Comparison of ENCODE assay signal across 22 cellular contexts in genomic region chr15:67931861-67932260, GRCh38.
A peak's percentile ranks its signal among the peaks of the same experiment; 100 is the strongest.
DNase-seq lines count a peak whose midpoint lies in the region; ATAC-seq and TF ChIP-seq lines count a peak whose summit lies in the region.
"Had no signal": no experiment of that assay in that cellular context is flagged by ENCODE, and none has a peak within 500 bp of the region (broad histone marks: within the 10 kb centered on the region; RNA-seq: fewer than 3 reads in every experiment).

No MANE protein-coding gene starts in this region.

- POLR2A ChIA-PET in HEK293 (lab: Yijun Ruan, JAX): interaction anchor here (1.1 kb wide), 1 partner anchor 14 kb away, joined by 3 read pairs; no protein-coding TSS in a partner anchor
- POLR2A ChIA-PET in activated CD4-positive, alpha-beta T cell treated with anti-CD3 and anti-CD28 coated beads for 36 hours (lab: Charles Lee): interaction anchor here (0.6 kb wide), 1 partner anchor 346 kb away, joined by 4 read pairs; no protein-coding TSS in a partner anchor

- no peaks in the 10 kb centered on the region for H3K36me3 ChIP-seq in HEK293 (ENCODE audit: control insufficient read depth in 2 of 2, insufficient read depth in 1 of 2, low read length in 2 of 2)
- H3K36me3 ChIP-seq in RWPE2 (ENCODE audit: low read depth): no peaks in the 10 kb centered on the region

- no peak overlapping the region for H3K27ac Mint-ChIP-seq in activated CD4-positive, alpha-beta T cell treated with anti-CD3 and anti-CD28 coated beads for 36 hours
- H3K27ac Mint-ChIP-seq: stimulated activated naive CD8-positive, alpha-beta T cell treated with anti-CD3 and anti-CD28 coated beads, Interleukin-15, amount 100 ng/mL, for 72 hours; T-helper 1 cell treated with Interleukin-12 subunit alpha and Interleukin-12 subunit beta and Interleukin-4 antibody, amounts not matched to agents 30 μg/mL and 1 μg/mL, for 36 hours had no signal

- H3K27me3 Mint-ChIP-seq in activated CD4-positive, alpha-beta T cell treated with anti-CD3 and anti-CD28 coated beads for 36 hours: peaks cover 3% of the 10 kb centered on the region
- H3K27me3 Mint-ChIP-seq: stimulated activated naive CD8-positive, alpha-beta T cell treated with anti-CD3 and anti-CD28 coated beads, Interleukin-15, amount 100 ng/mL, for 72 hours had no signal

- no peaks in the 10 kb centered on the region for H3K27me3 ChIP-seq in RWPE2 (ENCODE audit: insufficient read depth, poor library complexity, severe bottlenecking)

- H3K4me1 ChIP-seq in HEK293 (ENCODE audit: control insufficient read depth, insufficient read depth, low read length) (peaks cover 3% of the 10 kb centered on the region; the same call in 1 of the 2 replicates), RWPE2 (ENCODE audit: insufficient read depth, poor library complexity, severe bottlenecking) (peaks cover 2% of the 10 kb centered on the region)

- no peak for DNase-seq in RWPE2 (ENCODE audit: low spot score)
- peak; percentile 63 for DNase-seq in epithelial cell of proximal tubule (ENCODE audit: low read depth)
- peak; percentile 74 for DNase-seq in renal cortical epithelial cell (ENCODE audit: low read depth)
- DNase-seq in NCI-H524 treated with DMSO at 0.1 percent for 48 hours (lab: John Stamatoyannopoulos, UW): no peak
- no peak for DNase-seq in CD1c-positive myeloid dendritic cell (ENCODE audit: extremely low spot score)
- DNase-seq in activated CD4-positive, alpha-beta T cell treated with anti-CD3 and anti-CD28 coated beads for 36 hours: no peak
- DNase-seq in activated effector memory CD4-positive, alpha-beta T cell treated with anti-CD3 and anti-CD28 coated beads, Interleukin-2, amount 50 U/mL, for 16 hours: no peak
- DNase-seq: amygdala; cerebellar nuclear complex; effector memory CD4-positive, alpha-beta T cell; glutamatergic neuron; IMR-90; MM.1S; SIG-M5; stimulated activated CD4-positive, alpha-beta T cell treated with anti-CD3 and anti-CD28 coated beads, Interleukin-2, amount 100 ng/mL, for 48 hours; stimulated activated naive CD8-positive, alpha-beta T cell treated with anti-CD3 and anti-CD28 coated beads, Interleukin-15, amount 100 ng/mL, for 72 hours had no signal

- intact Hi-C loops in activated CD4-positive, alpha-beta T cell treated with anti-CD3 and anti-CD28 coated beads for 36 hours (cut with DNase I, micrococcal nuclease): no loop called here

- H3K9me3 ChIP-seq in HEK293 (ENCODE audit: control insufficient read depth, insufficient read depth, low read depth, low read length) (no peaks in the 10 kb centered on the region), RWPE2 (ENCODE audit: severe bottlenecking) (no peaks in the 10 kb centered on the region)

- no peaks in the 10 kb centered on the region for H3K9me3 Mint-ChIP-seq in activated CD4-positive, alpha-beta T cell treated with anti-CD3 and anti-CD28 coated beads for 36 hours (ENCODE audit: low read depth)
- H3K9me3 Mint-ChIP-seq: stimulated activated naive CD8-positive, alpha-beta T cell treated with anti-CD3 and anti-CD28 coated beads, Interleukin-15, amount 100 ng/mL, for 72 hours; T-helper 1 cell treated with Interleukin-12 subunit alpha and Interleukin-12 subunit beta and Interleukin-4 antibody, amounts not matched to agents 30 μg/mL and 1 μg/mL, for 36 hours had no signal

- H3K4me3 ChIP-seq in HEK293 (ENCODE audit: low read depth, low read length) (no peak overlapping the region), RWPE2 (ENCODE audit: severe bottlenecking) (no peak overlapping the region), epithelial cell of proximal tubule (ENCODE audit: low read depth, low read length) (no peak overlapping the region)
- H3K4me3 ChIP-seq: smooth muscle cell had no signal

- TF ChIP-seq CTCF in HEK293 (tag by site-specific recombination; IDR thresholded peaks at IDR 0.05) (no peak), RWPE2 (IDR thresholded peaks at IDR 0.05; ENCODE audit: poor library complexity, severe bottlenecking) (no peak), epithelial cell of proximal tubule (conservative IDR thresholded peaks at IDR 0.05; ENCODE audit: low read depth, low read length) (no peak)

- H3K36me3 Mint-ChIP-seq in activated CD4-positive, alpha-beta T cell treated with anti-CD3 and anti-CD28 coated beads for 36 hours (ENCODE audit: low read depth): no peaks in the 10 kb centered on the region

- ATAC-seq in RWPE2 (ENCODE audit: low read depth): peak; percentile 49; the same call in 2 of the 3 replicates
- ATAC-seq in activated CD4-positive, alpha-beta T cell treated with anti-CD3 and anti-CD28 coated beads for 36 hours: no peak
- ATAC-seq: HCT116; left lobe of liver; stimulated activated naive CD8-positive, alpha-beta T cell treated with anti-CD3 and anti-CD28 coated beads, Interleukin-15, amount 100 ng/mL, for 72 hours had no signal

- H3K4me3 Mint-ChIP-seq in activated CD4-positive, alpha-beta T cell treated with anti-CD3 and anti-CD28 coated beads for 36 hours: no peak overlapping the region
- H3K4me3 Mint-ChIP-seq: stimulated activated naive CD8-positive, alpha-beta T cell treated with anti-CD3 and anti-CD28 coated beads, Interleukin-15, amount 100 ng/mL, for 72 hours; T-helper 1 cell treated with Interleukin-12 subunit alpha and Interleukin-12 subunit beta and Interleukin-4 antibody, amounts not matched to agents 30 μg/mL and 1 μg/mL, for 36 hours had no signal

- H3K27ac ChIP-seq in HEK293 (ENCODE audit: extremely low read depth, low read depth, low read length) (no peak overlapping the region), RWPE2 (ENCODE audit: poor library complexity, severe bottlenecking) (no peak overlapping the region)
- H3K27ac ChIP-seq: VCaP had no signal

- CTCF ChIA-PET in HEK293 (lab: Yijun Ruan, JAX): interaction anchor here (1.0 kb wide), 1 partner anchor 8 kb away, joined by 3 read pairs; no protein-coding TSS in a partner anchor
- CTCF ChIA-PET in activated CD4-positive, alpha-beta T cell treated with anti-CD3 and anti-CD28 coated beads for 36 hours (lab: Charles Lee): no interaction called here

- no peaks in the 10 kb centered on the region for H3K4me1 Mint-ChIP-seq in activated CD4-positive, alpha-beta T cell treated with anti-CD3 and anti-CD28 coated beads for 36 hours
- H3K4me1 Mint-ChIP-seq: stimulated activated naive CD8-positive, alpha-beta T cell treated with anti-CD3 and anti-CD28 coated beads, Interleukin-15, amount 100 ng/mL, for 72 hours had no signal

TF ChIP-seq in HEK293, 187 proteins besides CTCF, POLR2A, EP300 and RAD21:
- TF ChIP-seq ZNF658 (tag by site-specific recombination; IDR thresholded peaks at IDR 0.05) (no peak), ZFHX2 (tag by site-specific recombination; conservative IDR thresholded peaks at IDR 0.05) (peak; percentile 29; the same call in 1 of the 2 replicates), EGR2 (tag by site-specific recombination; IDR thresholded peaks at IDR 0.05; ENCODE audit: low read depth) (0 out of 2 replicates have a peak, but pooled peaks have one; percentile 18), ZNF18 (tag by site-specific recombination; IDR thresholded peaks at IDR 0.05) (no peak)
- TF ChIP-seq, protein P1, sequence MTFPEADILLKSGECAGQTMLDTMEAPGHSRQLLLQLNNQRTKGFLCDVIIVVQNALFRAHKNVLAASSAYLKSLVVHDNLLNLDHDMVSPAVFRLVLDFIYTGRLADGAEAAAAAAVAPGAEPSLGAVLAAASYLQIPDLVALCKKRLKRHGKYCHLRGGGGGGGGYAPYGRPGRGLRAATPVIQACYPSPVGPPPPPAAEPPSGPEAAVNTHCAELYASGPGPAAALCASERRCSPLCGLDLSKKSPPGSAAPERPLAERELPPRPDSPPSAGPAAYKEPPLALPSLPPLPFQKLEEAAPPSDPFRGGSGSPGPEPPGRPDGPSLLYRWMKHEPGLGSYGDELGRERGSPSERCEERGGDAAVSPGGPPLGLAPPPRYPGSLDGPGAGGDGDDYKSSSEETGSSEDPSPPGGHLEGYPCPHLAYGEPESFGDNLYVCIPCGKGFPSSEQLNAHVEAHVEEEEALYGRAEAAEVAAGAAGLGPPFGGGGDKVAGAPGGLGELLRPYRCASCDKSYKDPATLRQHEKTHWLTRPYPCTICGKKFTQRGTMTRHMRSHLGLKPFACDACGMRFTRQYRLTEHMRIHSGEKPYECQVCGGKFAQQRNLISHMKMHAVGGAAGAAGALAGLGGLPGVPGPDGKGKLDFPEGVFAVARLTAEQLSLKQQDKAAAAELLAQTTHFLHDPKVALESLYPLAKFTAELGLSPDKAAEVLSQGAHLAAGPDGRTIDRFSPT (tag by site-specific recombination; IDR thresholded peaks at IDR 0.05): no peak
TF ChIP-seq in HEK293: peak in this region for 2.

Comparison
In these comparisons a context has a peak if more than half of its experiments do, and no peak if none do; other contexts are left out.
1. DNase-seq: peak in epithelial cell of proximal tubule (single experiment) and renal cortical epithelial cell (single experiment); none in RWPE2 (single experiment), NCI-H524 treated with DMSO at 0.1 percent for 48 hours (single experiment), CD1c-positive myeloid dendritic cell (single experiment), activated CD4-positive, alpha-beta T cell treated with anti-CD3 and anti-CD28 coated beads for 36 hours (single experiment) and activated effector memory CD4-positive, alpha-beta T cell treated with anti-CD3 and anti-CD28 coated beads, Interleukin-2, amount 50 U/mL, for 16 hours (single experiment).